ENCODE assay signal across 8 cellular contexts in the genomic region with DNA sequence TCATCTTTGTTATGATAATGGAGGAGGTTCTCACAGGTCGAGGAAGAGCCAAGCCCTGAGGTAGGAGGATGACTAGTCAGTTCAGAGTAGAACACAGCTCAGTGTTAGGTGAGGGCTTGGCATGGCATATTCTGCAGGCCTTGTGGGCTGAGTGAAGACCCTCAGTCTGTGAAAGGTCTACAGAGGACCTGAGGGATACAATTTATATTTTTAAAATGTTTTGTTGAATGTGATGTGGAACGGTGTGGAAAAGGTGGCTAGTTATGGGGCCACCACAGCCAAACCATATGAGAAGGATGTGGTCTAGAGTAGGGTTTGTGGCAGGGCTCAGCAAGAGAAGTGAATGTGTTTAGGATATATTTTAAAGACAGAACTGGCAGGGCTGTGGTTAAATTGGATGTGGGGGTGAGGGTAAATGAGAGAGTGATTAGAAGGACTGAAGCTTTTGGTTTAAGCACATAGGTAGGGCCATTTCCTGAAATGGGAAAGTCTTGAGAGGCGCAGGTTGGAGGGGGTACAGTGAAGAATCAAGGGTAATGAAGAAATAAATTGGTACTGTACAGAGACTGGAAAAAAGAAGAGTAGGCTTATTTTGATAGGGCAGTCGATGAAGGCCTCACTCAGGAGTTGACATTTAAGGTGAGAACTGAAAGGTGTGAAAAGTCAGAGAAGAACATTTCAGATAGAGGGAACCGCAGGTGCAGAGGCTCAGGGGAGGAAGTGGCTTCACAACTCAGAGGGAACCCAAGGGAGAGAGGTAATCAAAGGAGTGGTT.
DNase-seq lines count a peak whose midpoint lies in the region; ATAC-seq and TF ChIP-seq lines count a peak whose summit lies in the region.

No MANE protein-coding gene starts in this region.

- H3K4me1 ChIP-seq in lung (ENCODE audit: control insufficient read depth in 2 of 2, insufficient read depth in 2 of 2, low read length in 2 of 2), result no peaks in the 10 kb centered on the region

- peaks cover 0 to 2% of the 10 kb centered on the region in 2 donors for H3K36me3 ChIP-seq in lung (ENCODE audit: control insufficient read depth in 2 of 2, insufficient read depth in 2 of 2, low read length in 2 of 2)

- no peaks in the 10 kb centered on the region for H3K27me3 ChIP-seq in lung (ENCODE audit: control insufficient read depth, insufficient read depth)

- peaks cover 0 to 2% of the 10 kb centered on the region in 2 donors for H3K9me3 ChIP-seq in lung (ENCODE audit: control insufficient read depth in 2 of 2, insufficient read depth in 1 of 2, low read length in 1 of 2)

- no peak overlapping the region for H3K4me3 ChIP-seq in lung

- no peak for TF ChIP-seq CTCF in lung (IDR thresholded peaks at IDR 0.05; ENCODE audit: control extremely low read depth, extremely low read depth)

- DNase-seq in T follicular helper cell (ENCODE audit: low read depth) (peak; percentile 2), lung (ENCODE audit: low spot score) (no peak), COLO829 (ENCODE audit: low spot score) (no peak), SKM-1 (lab: John Stamatoyannopoulos, UW; ENCODE audit: unreplicated experiment) (no peak), NCI-H226 (no peak), NCI-H2227 (lab: John Stamatoyannopoulos, UW; ENCODE audit: unreplicated experiment) (no peak)

- TF ChIP-seq POLR2A in GM18505 (IDR thresholded peaks at IDR 0.05; ENCODE audit: borderline replicate concordance, extremely low read depth, insufficient read depth, insufficient read length), result no peak

- ATAC-seq in GM18505 (IDR thresholded peaks at IDR 0.05; ENCODE audit: unreplicated experiment) (peak; percentile 75), HG02623 (IDR thresholded peaks at IDR 0.05; ENCODE audit: unreplicated experiment) (peak; percentile 71), lung (ENCODE audit: insufficient read depth, low FRiP score) (peak; percentile 29)

- H3K27ac ChIP-seq in lung (ENCODE audit: low read depth in 1 of 2, low read length in 1 of 2), result no peak overlapping the region

- WGBS in lung, 2 donors, result 65 to 69% methylated on average over 5 of the region's 5 CpGs
